Comparison of ENCODE assay signal across 19 cellular contexts in genomic region chr6:67606905-67607828, GRCh38.
DNase-seq lines count a peak whose midpoint lies in the region; ATAC-seq and TF ChIP-seq lines count a peak whose summit lies in the region.
"Had no signal": no experiment of that assay in that cellular context is flagged by ENCODE, and none has a peak within 500 bp of the region (broad histone marks: within the 10 kb centered on the region; RNA-seq: fewer than 3 reads in every experiment).

No MANE protein-coding gene starts in this region.

- peaks cover 0 to 4% of the 10 kb centered on the region in 2 donors for H3K36me3 Mint-ChIP-seq in activated T-cell treated with anti-CD3 and anti-CD28 coated beads, Interleukin-2, amount 50 U/mL, for 72 hours (ENCODE audit: insufficient read depth in 2 of 2)

- DNase-seq in Karpas-422 (no peak), NCI-H2081 (lab: John Stamatoyannopoulos, UW) (peak; percentile 83 to 97), adipocyte (ENCODE audit: low read depth) (peak; percentile 73), lung microvascular endothelial cell (ENCODE audit: low read depth in 2 of 2) (peak; percentile 48 to 69), suprapubic skin (ENCODE audit: low spot score in 2 of 2) (no peak), DMS79 treated with DMSO at 0.1 percent for 48 hours (lab: John Stamatoyannopoulos, UW) (no peak), OCI-M2 (lab: John Stamatoyannopoulos, UW; ENCODE audit: unreplicated experiment) (no peak)
- no peak for DNase-seq in activated T-cell treated with anti-CD3 and anti-CD28 coated beads, Interleukin-2, amount 50 U/mL, for 72 hours
- DNase-seq: activated CD4-positive, alpha-beta T cell treated with anti-CD3 and anti-CD28 coated beads, Interleukin-2, amount 50 U/mL, for 48 hours; activated gamma-delta T cell; central memory CD4-positive, alpha-beta T cell; GM23248; hypothalamus; lower lobe of right lung; stimulated activated CD4-positive, alpha-beta T cell treated with anti-CD3 and anti-CD28 coated beads, Interleukin-12 subunit alpha, Interleukin-12 subunit beta, amount 100 ng/mL, for 4 hours; T-helper 1 cell; testis had no signal

- H3K36me3 ChIP-seq in Karpas-422 (ENCODE audit: insufficient read depth, low read length) (no peaks in the 10 kb centered on the region), adipocyte (ENCODE audit: control insufficient read depth, insufficient read depth, low read length, severe bottlenecking) (no peaks in the 10 kb centered on the region), suprapubic skin (no peaks in the 10 kb centered on the region)
- H3K36me3 ChIP-seq: lower lobe of right lung had no signal

- no peaks in the 10 kb centered on the region for H3K27me3 ChIP-seq in Karpas-422 (ENCODE audit: low read length)
- no peaks in the 10 kb centered on the region for H3K27me3 ChIP-seq in adipocyte (replicated peaks; ENCODE audit: control insufficient read depth, insufficient read depth, low read length)
- H3K27me3 ChIP-seq in suprapubic skin, result no peaks in the 10 kb centered on the region
- H3K27me3 ChIP-seq: testis had no signal

- no peak for ATAC-seq in activated T-cell treated with anti-CD3 and anti-CD28 coated beads, Interleukin-2, amount 50 U/mL, for 72 hours (replicated peaks in 1 of 2)

- peak overlapping the region; percentile 24 for H2AFZ ChIP-seq in Karpas-422 (ENCODE audit: low read length)
- H2AFZ ChIP-seq: GM23248 had no signal

- no peak for TF ChIP-seq EP300 in suprapubic skin (IDR thresholded peaks at IDR 0.05)

- H3K4me1 ChIP-seq in Karpas-422 (ENCODE audit: low read length), result peaks cover 6% of the 10 kb centered on the region; the same call in 1 of the 2 replicates
- no peaks in the 10 kb centered on the region for H3K4me1 ChIP-seq in adipocyte (ENCODE audit: control insufficient read depth, insufficient read depth, low read length)
- no peaks in the 10 kb centered on the region for H3K4me1 ChIP-seq in suprapubic skin
- H3K4me1 ChIP-seq: lower lobe of right lung, testis had no signal

- H3K4me3 ChIP-seq in Karpas-422 (ENCODE audit: low read length) (no peak overlapping the region), adipocyte (ENCODE audit: low read length) (no peak overlapping the region), suprapubic skin (no peak overlapping the region)
- H3K4me3 ChIP-seq: GM23248, lower lobe of right lung, testis had no signal

- no peak overlapping the region for H3K4me2 ChIP-seq in Karpas-422 (ENCODE audit: low read depth, low read length, poor library complexity, severe bottlenecking)

- no peaks in the 10 kb centered on the region for H3K4me1 Mint-ChIP-seq in activated T-cell treated with anti-CD3 and anti-CD28 coated beads, Interleukin-2, amount 50 U/mL, for 72 hours (ENCODE audit: low read depth)

- H3K9me3 ChIP-seq in Karpas-422 (ENCODE audit: low read length) (peaks cover 3% of the 10 kb centered on the region; the same call in 1 of the 2 replicates), adipocyte (ENCODE audit: control insufficient read depth, low read length) (no peaks in the 10 kb centered on the region), suprapubic skin (no peaks in the 10 kb centered on the region)
- H3K9me3 ChIP-seq: lower lobe of right lung, testis had no signal

- no peak for TF ChIP-seq CTCF in suprapubic skin (IDR thresholded peaks at IDR 0.05)

- no peaks in the 10 kb centered on the region for H3K27me3 Mint-ChIP-seq in activated T-cell treated with anti-CD3 and anti-CD28 coated beads, Interleukin-2, amount 50 U/mL, for 72 hours (ENCODE audit: low read depth)

- no peaks in the 10 kb centered on the region for H3K79me2 ChIP-seq in Karpas-422 (ENCODE audit: low read length)

- H4K20me1 ChIP-seq in Karpas-422 (ENCODE audit: insufficient read depth, low read depth, low read length), result no peaks in the 10 kb centered on the region

- WGBS in suprapubic skin, result 42% methylated on average over 5 of the region's 5 CpGs

- no peaks in the 10 kb centered on the region for H3K9me2 ChIP-seq in Karpas-422 (replicated peaks; ENCODE audit: insufficient read depth, low read length)

- H3K4me3 Mint-ChIP-seq in activated T-cell treated with anti-CD3 and anti-CD28 coated beads, Interleukin-2, amount 50 U/mL, for 72 hours, result no peak overlapping the region

- H3K9me3 Mint-ChIP-seq in activated T-cell treated with anti-CD3 and anti-CD28 coated beads, Interleukin-2, amount 50 U/mL, for 72 hours, result peaks cover 0 to 9% of the 10 kb centered on the region in 2 donors

- no peak overlapping the region for H3K27ac ChIP-seq in Karpas-422 (ENCODE audit: low read length)
- no peak overlapping the region for H3K27ac ChIP-seq in suprapubic skin
- H3K27ac ChIP-seq: C4-2B, GM23248, HL-60, lower lobe of right lung, testis had no signal

- no peak for TF ChIP-seq POLR2A in suprapubic skin (IDR thresholded peaks at IDR 0.05)

- no peak overlapping the region for H3K9ac ChIP-seq in Karpas-422 (ENCODE audit: low read length)
- H3K9ac ChIP-seq in adipocyte (ENCODE audit: low read length), result no peak overlapping the region
- H3K9ac ChIP-seq: GM23248 had no signal

- no peak overlapping the region for H3K27ac Mint-ChIP-seq in activated T-cell treated with anti-CD3 and anti-CD28 coated beads, Interleukin-2, amount 50 U/mL, for 72 hours

Comparison
In these comparisons a context has a peak if more than half of its experiments do, and no peak if none do; other contexts are left out.
1. DNase-seq: peak in NCI-H2081 (2 of 2), adipocyte (single experiment) and lung microvascular endothelial cell (2 of 2); none in Karpas-422 (single experiment), suprapubic skin (0 of 2), activated T-cell treated with anti-CD3 and anti-CD28 coated beads, Interleukin-2, amount 50 U/mL, for 72 hours (0 of 2), DMS79 treated with DMSO at 0.1 percent for 48 hours (single experiment) and OCI-M2 (single experiment).